1 cellular context compared by ENCODE assay signal in the genomic region with DNA sequence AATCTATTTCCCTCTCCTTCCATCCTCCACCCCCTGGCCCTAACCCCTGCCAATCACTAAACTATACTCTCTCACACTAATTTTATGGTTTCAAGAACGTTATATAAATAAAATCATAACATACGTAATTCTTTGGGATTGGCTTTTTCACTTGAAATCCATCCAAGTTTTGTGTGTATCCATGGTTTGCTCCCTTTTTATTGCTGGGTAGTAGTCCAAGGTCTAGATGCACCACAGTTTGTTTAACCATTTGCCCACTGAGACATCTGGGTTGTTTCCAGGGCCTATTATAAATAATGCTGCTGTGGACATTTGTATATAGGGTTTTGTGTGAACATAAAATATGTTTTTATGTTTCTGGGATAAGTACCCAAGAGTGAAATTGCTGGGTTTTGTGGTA.
A peak's percentile ranks its signal among the peaks of the same experiment; 100 is the strongest.
TF ChIP-seq lines count a peak whose summit lies in the region.

No MANE protein-coding gene starts in this region.

TF ChIP-seq in HEK293T, 16 proteins besides CTCF, POLR2A, EP300 and RAD21 (continued from another document):
- TF ChIP-seq, protein P1, sequence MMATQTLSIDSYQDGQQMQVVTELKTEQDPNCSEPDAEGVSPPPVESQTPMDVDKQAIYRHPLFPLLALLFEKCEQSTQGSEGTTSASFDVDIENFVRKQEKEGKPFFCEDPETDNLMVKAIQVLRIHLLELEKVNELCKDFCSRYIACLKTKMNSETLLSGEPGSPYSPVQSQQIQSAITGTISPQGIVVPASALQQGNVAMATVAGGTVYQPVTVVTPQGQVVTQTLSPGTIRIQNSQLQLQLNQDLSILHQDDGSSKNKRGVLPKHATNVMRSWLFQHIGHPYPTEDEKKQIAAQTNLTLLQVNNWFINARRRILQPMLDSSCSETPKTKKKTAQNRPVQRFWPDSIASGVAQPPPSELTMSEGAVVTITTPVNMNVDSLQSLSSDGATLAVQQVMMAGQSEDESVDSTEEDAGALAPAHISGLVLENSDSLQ (IDR thresholded peaks at IDR 0.05) = peak; percentile 83
- TF ChIP-seq NFRKB (IDR thresholded peaks at IDR 0.05) = no peak
- no peak for TF ChIP-seq FOXK2 (IDR thresholded peaks at IDR 0.05)
